13 cellular contexts compared by ENCODE assay signal in the genomic region with DNA sequence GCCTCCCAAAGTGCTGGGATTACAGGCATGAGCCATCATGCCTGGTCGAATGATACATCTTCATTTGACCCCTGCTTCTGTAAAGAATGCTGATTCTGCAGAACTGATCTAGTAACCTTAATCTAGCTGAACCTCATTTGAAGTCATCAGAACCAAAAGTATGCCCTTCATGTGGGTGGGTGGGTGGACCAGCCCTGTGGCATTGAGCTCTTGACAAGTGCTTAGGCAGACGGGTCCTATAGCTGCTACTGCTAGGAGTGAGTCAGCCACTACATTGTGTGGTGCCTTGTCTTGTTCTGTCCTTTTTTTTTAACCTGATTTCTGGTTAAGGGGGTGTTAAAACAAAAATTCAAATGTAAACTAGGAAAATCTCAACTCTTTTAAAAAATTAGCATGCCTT. TPM values are rescaled to one million over a fixed set of nuclear protein-coding genes. Genes with fewer than 3 reads are reported as not detected.
DNase-seq lines count a peak whose midpoint lies in the region; ATAC-seq, FAIRE-seq and TF ChIP-seq lines count a peak whose summit lies in the region.
"Had no signal": no experiment of that assay in that cellular context is flagged by ENCODE, and none has a peak within 500 bp of the region (broad histone marks: within the 10 kb centered on the region; RNA-seq: fewer than 3 reads in every experiment).

No MANE protein-coding gene starts in this region.

- H2AFZ ChIP-seq in GM23338, result no peak overlapping the region

- H3K36me3 Mint-ChIP-seq in GM23338 (ENCODE audit: low read depth) (peaks cover 96% of the 10 kb centered on the region), brain (peaks cover 82% of the 10 kb centered on the region)

- no peak overlapping the region for H3K4me2 ChIP-seq in GM23338

- H3K36me3 ChIP-seq in GM23338 (ENCODE audit: insufficient read depth) (peaks cover 94% of the 10 kb centered on the region), small intestine (ENCODE audit: control insufficient read depth in 2 of 2, insufficient read depth in 2 of 2, low read length in 2 of 2) (peaks cover 32 to 43% of the 10 kb centered on the region in 2 donors)

- TF ChIP-seq CTCF in GM23338 (conservative IDR thresholded peaks at IDR 0.05; ENCODE audit: low read depth in 2 of 2) (no peak), brain (conservative IDR thresholded peaks at IDR 0.05) (no peak)

- H3K9me3 ChIP-seq in small intestine (ENCODE audit: control insufficient read depth, low read depth), result no peaks in the 10 kb centered on the region
- H3K9me3 ChIP-seq: ascending aorta, psoas muscle had no signal

- H3K4me1 Mint-ChIP-seq in GM23338, result peaks cover 9% of the 10 kb centered on the region; the same call in 2 of the 3 replicates
- no peaks in the 10 kb centered on the region for H3K4me1 Mint-ChIP-seq in brain
- H3K4me1 Mint-ChIP-seq: CD14-positive monocyte had no signal

- H3K79me2 ChIP-seq in GM23338 (replicated peaks; ENCODE audit: insufficient read depth), result peaks cover 77% of the 10 kb centered on the region

- no peak overlapping the region for H3K4me3 ChIP-seq in GM23338
- no peak overlapping the region for H3K4me3 ChIP-seq in small intestine (ENCODE audit: low read depth in 1 of 2, low read length in 2 of 2)
- H3K4me3 ChIP-seq: ascending aorta, psoas muscle had no signal

- no peak for FAIRE-seq in HTR-8/SVneo (lab: Jason Lieb, UNC)
- no peak for FAIRE-seq in small intestine (lab: Jason Lieb, UNC)

- H3K27me3 ChIP-seq in GM23338 (ENCODE audit: insufficient read depth) (no peaks in the 10 kb centered on the region), small intestine (ENCODE audit: control insufficient read depth in 2 of 2, insufficient read depth in 2 of 2, low read length in 2 of 2) (no peaks in the 10 kb centered on the region)
- H3K27me3 ChIP-seq: ascending aorta had no signal

- peaks cover 42% of the 10 kb centered on the region for H3F3A ChIP-seq in GM23338 (replicated peaks; ENCODE audit: low read depth)

- ATAC-seq in GM23338 (peak; percentile 30; the same call in 2 of the 3 replicates), GM19455 (IDR thresholded peaks at IDR 0.05; ENCODE audit: unreplicated experiment) (no peak), HG03571 (IDR thresholded peaks at IDR 0.05; ENCODE audit: unreplicated experiment) (no peak)
- ATAC-seq: psoas muscle had no signal

- no peaks in the 10 kb centered on the region for H3K9me3 Mint-ChIP-seq in GM23338
- no peaks in the 10 kb centered on the region for H3K9me3 Mint-ChIP-seq in brain
- H3K9me3 Mint-ChIP-seq: CD14-positive monocyte had no signal

- no peak overlapping the region for H3K4me3 Mint-ChIP-seq in GM23338
- no peak overlapping the region for H3K4me3 Mint-ChIP-seq in brain
- H3K4me3 Mint-ChIP-seq: CD14-positive monocyte had no signal

- 27 to 48% (median 33%) methylated on average over 2 of the region's 2 CpGs for WGBS in small intestine, 3 donors

- H3K9me2 ChIP-seq in GM23338 (ENCODE audit: insufficient read depth), result no peaks in the 10 kb centered on the region

- H3K4me1 ChIP-seq in GM23338 (ENCODE audit: insufficient read depth) (no peaks in the 10 kb centered on the region; the same call in 1 of the 2 replicates), small intestine (ENCODE audit: control insufficient read depth in 2 of 2, insufficient read depth in 1 of 2, low read depth in 1 of 2, low read length in 1 of 2) (no peaks in the 10 kb centered on the region)
- H3K4me1 ChIP-seq: ascending aorta, psoas muscle had no signal

- H4K20me1 ChIP-seq in GM23338 (replicated peaks; ENCODE audit: insufficient read depth), result peaks cover 62% of the 10 kb centered on the region

- H3K27ac ChIP-seq in GM23338 (ENCODE audit: low read depth) (no peak overlapping the region), small intestine (ENCODE audit: low read depth in 1 of 2, low read length in 1 of 2) (peak overlapping the region in 1 of 2 donors; percentile 37)
- H3K27ac ChIP-seq: psoas muscle had no signal

- H3K27ac Mint-ChIP-seq in GM23338, result peak overlapping the region; percentile 83
- peak overlapping the region in 3 of 5 experiments; percentile 46 to 64 (median 46) for H3K27ac Mint-ChIP-seq in brain
- H3K27ac Mint-ChIP-seq: CD14-positive monocyte had no signal

- H3K27me3 Mint-ChIP-seq in GM23338 (ENCODE audit: insufficient read depth, low read depth, poor library complexity) (no peaks in the 10 kb centered on the region), brain (no peaks in the 10 kb centered on the region)

- DNase-seq in AG08396 (ENCODE audit: low spot score) (peak; percentile 54), GM23338 (ENCODE audit: low spot score) (no peak), iris pigment epithelial cell (ENCODE audit: low read depth) (peak; percentile 67), HTR-8/SVneo (ENCODE audit: insufficient read length, low spot score) (no peak), small intestine (no peak)
- DNase-seq: GF-D8, psoas muscle, SHP77 treated with DMSO at 0.1 percent for 48 hours had no signal

TF ChIP-seq in GM23338, 12 proteins besides CTCF, POLR2A, EP300 and RAD21 (continues in another document):
- TF ChIP-seq, protein P1, sequence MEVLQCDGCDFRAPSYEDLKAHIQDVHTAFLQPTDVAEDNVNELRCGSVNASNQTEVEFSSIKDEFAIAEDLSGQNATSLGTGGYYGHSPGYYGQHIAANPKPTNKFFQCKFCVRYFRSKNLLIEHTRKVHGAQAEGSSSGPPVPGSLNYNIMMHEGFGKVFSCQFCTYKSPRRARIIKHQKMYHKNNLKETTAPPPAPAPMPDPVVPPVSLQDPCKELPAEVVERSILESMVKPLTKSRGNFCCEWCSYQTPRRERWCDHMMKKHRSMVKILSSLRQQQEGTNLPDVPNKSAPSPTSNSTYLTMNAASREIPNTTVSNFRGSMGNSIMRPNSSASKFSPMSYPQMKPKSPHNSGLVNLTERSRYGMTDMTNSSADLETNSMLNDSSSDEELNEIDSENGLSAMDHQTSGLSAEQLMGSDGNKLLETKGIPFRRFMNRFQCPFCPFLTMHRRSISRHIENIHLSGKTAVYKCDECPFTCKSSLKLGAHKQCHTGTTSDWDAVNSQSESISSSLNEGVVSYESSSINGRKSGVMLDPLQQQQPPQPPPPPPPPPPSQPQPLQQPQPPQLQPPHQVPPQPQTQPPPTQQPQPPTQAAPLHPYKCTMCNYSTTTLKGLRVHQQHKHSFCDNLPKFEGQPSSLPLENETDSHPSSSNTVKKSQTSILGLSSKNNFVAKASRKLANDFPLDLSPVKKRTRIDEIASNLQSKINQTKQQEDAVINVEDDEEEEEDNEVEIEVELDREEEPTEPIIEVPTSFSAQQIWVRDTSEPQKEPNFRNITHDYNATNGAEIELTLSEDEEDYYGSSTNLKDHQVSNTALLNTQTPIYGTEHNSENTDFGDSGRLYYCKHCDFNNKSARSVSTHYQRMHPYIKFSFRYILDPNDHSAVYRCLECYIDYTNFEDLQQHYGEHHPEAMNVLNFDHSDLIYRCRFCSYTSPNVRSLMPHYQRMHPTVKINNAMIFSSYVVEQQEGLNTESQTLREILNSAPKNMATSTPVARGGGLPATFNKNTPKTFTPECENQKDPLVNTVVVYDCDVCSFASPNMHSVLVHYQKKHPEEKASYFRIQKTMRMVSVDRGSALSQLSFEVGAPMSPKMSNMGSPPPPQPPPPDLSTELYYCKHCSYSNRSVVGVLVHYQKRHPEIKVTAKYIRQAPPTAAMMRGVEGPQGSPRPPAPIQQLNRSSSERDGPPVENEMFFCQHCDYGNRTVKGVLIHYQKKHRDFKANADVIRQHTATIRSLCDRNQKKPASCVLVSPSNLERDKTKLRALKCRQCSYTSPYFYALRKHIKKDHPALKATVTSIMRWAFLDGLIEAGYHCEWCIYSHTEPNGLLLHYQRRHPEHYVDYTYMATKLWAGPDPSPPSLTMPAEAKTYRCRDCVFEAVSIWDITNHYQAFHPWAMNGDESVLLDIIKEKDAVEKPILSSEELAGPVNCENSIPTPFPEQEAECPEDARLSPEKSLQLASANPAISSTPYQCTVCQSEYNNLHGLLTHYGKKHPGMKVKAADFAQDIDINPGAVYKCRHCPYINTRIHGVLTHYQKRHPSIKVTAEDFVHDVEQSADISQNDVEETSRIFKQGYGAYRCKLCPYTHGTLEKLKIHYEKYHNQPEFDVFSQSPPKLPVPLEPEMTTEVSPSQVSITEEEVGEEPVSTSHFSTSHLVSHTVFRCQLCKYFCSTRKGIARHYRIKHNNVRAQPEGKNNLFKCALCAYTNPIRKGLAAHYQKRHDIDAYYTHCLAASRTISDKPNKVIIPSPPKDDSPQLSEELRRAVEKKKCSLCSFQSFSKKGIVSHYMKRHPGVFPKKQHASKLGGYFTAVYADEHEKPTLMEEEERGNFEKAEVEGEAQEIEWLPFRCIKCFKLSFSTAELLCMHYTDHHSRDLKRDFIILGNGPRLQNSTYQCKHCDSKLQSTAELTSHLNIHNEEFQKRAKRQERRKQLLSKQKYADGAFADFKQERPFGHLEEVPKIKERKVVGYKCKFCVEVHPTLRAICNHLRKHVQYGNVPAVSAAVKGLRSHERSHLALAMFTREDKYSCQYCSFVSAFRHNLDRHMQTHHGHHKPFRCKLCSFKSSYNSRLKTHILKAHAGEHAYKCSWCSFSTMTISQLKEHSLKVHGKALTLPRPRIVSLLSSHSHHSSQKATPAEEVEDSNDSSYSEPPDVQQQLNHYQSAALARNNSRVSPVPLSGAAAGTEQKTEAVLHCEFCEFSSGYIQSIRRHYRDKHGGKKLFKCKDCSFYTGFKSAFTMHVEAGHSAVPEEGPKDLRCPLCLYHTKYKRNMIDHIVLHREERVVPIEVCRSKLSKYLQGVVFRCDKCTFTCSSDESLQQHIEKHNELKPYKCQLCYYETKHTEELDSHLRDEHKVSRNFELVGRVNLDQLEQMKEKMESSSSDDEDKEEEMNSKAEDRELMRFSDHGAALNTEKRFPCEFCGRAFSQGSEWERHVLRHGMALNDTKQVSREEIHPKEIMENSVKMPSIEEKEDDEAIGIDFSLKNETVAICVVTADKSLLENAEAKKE (CRISPR knock-in tag; IDR thresholded peaks at IDR 0.05), result no peak
- TF ChIP-seq STAT1 (IDR thresholded peaks at IDR 0.05; ENCODE audit: unreplicated experiment) (no peak), JUNB (IDR thresholded peaks at IDR 0.05; ENCODE audit: unreplicated experiment) (no peak), NANOG (IDR thresholded peaks at IDR 0.05; ENCODE audit: borderline replicate concordance) (no peak), EZH2phosphoT487 (IDR thresholded peaks at IDR 0.05; ENCODE audit: unreplicated experiment) (no peak), POLR2AphosphoS5 (IDR thresholded peaks at IDR 0.05; ENCODE audit: low read depth) (no peak), ZNF331 (CRISPR knock-in tag; IDR thresholded peaks at IDR 0.05; ENCODE audit: low read depth) (no peak), ZNF114 (CRISPR knock-in tag; IDR thresholded peaks at IDR 0.05) (no peak)

RNA-seq across cellular contexts. Expression of a gene that starts 29.6 kb away (rescaled TPM):
- total RNA-seq in GM23338 (2014; rRNA removed; shearing (Covaris generic)), result 289 and 316 TPM in 2 replicates
- polyA plus RNA-seq in GM23338 (2016; fragmentation: Nextera tagmentation; extraction: Ambion mirVana) (202 and 203 TPM in 2 replicates), brain (ENCODE audit: insufficient read depth, low read depth, low replicate concordance) (328 TPM), small intestine (10 to 100 TPM; 33.3 to 91.9 (median 46.7) TPM)

RNA-seq across cellular contexts. Expression of a gene that starts 29.8 kb away (rescaled TPM):
- 38.1 and 46.9 TPM in 2 replicates for total RNA-seq in GM23338 (2014; rRNA removed; shearing (Covaris generic))
- polyA plus RNA-seq in GM23338 (2016; fragmentation: Nextera tagmentation; extraction: Ambion mirVana) (23.9 and 28.8 TPM in 2 replicates), brain (ENCODE audit: insufficient read depth, low read depth, low replicate concordance) (77.8 TPM), small intestine (10 to 100 TPM; 48.1 to 93.5 (median 50.8) TPM)

Comparison
In these comparisons a context has a peak if more than half of its experiments do, and no peak if none do; other contexts are left out.
1. DNase-seq: peak in AG08396 (single experiment) and iris pigment epithelial cell (single experiment); none in GM23338 (single experiment), HTR-8/SVneo (single experiment) and small intestine (single experiment).